In the genomic region with DNA sequence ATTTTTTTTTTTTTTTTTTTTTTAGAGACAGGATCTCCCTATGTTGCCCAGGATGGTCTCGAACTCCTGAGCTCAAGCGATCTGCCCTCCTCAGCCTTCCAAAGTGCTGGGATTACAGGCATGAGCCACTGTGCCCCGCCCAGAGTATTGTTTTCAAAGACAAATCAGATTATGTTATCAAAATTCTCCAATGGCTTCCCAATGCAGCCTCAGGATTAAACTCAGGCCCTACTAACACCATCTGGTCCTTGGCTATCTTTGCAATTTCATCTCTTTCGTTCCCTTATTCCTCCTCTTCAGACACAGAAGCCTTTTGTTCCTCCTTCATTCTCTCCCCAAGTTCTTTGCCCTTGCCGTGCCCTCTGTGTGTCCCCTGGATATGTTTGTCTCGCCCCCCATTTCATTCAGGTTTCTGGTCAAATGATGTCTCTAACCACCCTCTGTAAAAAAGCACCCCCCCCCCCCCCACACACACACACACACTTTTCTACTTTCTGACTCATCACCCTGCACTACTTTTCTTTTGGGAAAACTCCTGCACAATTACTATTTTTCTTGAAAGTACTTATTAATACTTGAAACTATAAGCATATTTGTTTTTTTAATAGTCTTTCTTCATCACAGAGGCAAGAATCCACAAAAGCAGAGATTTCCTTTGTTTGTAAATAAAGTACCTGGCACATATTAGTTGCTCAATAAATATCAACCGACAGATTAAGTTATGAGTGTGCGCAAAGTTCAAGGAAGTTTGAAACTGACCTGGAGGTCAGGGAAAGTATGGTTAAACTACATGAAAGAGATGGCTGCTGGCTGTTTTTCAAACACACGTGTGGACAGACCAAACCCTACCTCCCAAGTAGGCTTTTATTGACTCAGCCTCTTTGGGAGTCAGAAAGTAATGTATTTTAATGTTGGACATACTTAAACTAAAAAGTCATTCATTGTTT, we compare ENCODE assay signal across 2 cellular contexts.
TF ChIP-seq lines count a peak whose summit lies in the region.

No MANE protein-coding gene starts in this region.

TF ChIP-seq in HepG2, 621 proteins besides CTCF, POLR2A, EP300 and RAD21 (continued from another document and continues in another):
- TF ChIP-seq ZNF644 (CRISPR knock-in tag; IDR thresholded peaks at IDR 0.05; ENCODE audit: low read depth) (0 out of 2 replicates have a peak, but pooled peaks have one; percentile 25), SOX6 (IDR thresholded peaks at IDR 0.05) (no peak), SOX6 (CRISPR knock-in tag; IDR thresholded peaks at IDR 0.05) (peak; percentile 69), FOXA3 (CRISPR knock-in tag; IDR thresholded peaks at IDR 0.05) (peak; percentile 65), ZNF101 (CRISPR knock-in tag; IDR thresholded peaks at IDR 0.05; ENCODE audit: borderline replicate concordance, low read depth) (no peak), MIXL1 (CRISPR knock-in tag; IDR thresholded peaks at IDR 0.05) (peak; percentile 47; the same call in 1 of the 2 replicates), FOXK1 (CRISPR knock-in tag; IDR thresholded peaks at IDR 0.05; ENCODE audit: borderline replicate concordance, low read depth) (peak; percentile 53; the same call in 1 of the 2 replicates), HHEX (CRISPR knock-in tag; IDR thresholded peaks at IDR 0.05) (no peak), ATF7-NPFF (CRISPR knock-in tag; IDR thresholded peaks at IDR 0.05; ENCODE audit: low read depth) (no peak), CC2D1A (CRISPR knock-in tag; IDR thresholded peaks at IDR 0.05) (no peak), ZNF331 (CRISPR knock-in tag; IDR thresholded peaks at IDR 0.05) (peak; percentile 30; the same call in 1 of the 2 replicates), ARNTL (CRISPR knock-in tag; IDR thresholded peaks at IDR 0.05) (peak; percentile 72; the same call in 1 of the 2 replicates)
- TF ChIP-seq, protein P1, sequence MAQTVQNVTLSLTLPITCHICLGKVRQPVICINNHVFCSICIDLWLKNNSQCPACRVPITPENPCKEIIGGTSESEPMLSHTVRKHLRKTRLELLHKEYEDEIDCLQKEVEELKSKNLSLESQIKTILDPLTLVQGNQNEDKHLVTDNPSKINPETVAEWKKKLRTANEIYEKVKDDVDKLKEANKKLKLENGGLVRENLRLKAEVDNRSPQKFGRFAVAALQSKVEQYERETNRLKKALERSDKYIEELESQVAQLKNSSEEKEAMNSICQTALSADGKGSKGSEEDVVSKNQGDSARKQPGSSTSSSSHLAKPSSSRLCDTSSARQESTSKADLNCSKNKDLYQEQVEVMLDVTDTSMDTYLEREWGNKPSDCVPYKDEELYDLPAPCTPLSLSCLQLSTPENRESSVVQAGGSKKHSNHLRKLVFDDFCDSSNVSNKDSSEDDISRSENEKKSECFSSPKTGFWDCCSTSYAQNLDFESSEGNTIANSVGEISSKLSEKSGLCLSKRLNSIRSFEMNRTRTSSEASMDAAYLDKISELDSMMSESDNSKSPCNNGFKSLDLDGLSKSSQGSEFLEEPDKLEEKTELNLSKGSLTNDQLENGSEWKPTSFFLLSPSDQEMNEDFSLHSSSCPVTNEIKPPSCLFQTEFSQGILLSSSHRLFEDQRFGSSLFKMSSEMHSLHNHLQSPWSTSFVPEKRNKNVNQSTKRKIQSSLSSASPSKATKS (CRISPR knock-in tag; IDR thresholded peaks at IDR 0.05): no peak
- TF ChIP-seq, protein P2, sequence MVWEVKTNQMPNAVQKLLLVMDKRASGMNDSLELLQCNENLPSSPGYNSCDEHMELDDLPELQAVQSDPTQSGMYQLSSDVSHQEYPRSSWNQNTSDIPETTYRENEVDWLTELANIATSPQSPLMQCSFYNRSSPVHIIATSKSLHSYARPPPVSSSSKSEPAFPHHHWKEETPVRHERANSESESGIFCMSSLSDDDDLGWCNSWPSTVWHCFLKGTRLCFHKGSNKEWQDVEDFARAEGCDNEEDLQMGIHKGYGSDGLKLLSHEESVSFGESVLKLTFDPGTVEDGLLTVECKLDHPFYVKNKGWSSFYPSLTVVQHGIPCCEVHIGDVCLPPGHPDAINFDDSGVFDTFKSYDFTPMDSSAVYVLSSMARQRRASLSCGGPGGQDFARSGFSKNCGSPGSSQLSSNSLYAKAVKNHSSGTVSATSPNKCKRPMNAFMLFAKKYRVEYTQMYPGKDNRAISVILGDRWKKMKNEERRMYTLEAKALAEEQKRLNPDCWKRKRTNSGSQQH (CRISPR knock-in tag; IDR thresholded peaks at IDR 0.05; ENCODE audit: low read depth): no peak
- TF ChIP-seq, protein P3, sequence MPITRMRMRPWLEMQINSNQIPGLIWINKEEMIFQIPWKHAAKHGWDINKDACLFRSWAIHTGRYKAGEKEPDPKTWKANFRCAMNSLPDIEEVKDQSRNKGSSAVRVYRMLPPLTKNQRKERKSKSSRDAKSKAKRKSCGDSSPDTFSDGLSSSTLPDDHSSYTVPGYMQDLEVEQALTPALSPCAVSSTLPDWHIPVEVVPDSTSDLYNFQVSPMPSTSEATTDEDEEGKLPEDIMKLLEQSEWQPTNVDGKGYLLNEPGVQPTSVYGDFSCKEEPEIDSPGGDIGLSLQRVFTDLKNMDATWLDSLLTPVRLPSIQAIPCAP (CRISPR knock-in tag; IDR thresholded peaks at IDR 0.05; ENCODE audit: low read depth): no peak
- TF ChIP-seq, protein P4, sequence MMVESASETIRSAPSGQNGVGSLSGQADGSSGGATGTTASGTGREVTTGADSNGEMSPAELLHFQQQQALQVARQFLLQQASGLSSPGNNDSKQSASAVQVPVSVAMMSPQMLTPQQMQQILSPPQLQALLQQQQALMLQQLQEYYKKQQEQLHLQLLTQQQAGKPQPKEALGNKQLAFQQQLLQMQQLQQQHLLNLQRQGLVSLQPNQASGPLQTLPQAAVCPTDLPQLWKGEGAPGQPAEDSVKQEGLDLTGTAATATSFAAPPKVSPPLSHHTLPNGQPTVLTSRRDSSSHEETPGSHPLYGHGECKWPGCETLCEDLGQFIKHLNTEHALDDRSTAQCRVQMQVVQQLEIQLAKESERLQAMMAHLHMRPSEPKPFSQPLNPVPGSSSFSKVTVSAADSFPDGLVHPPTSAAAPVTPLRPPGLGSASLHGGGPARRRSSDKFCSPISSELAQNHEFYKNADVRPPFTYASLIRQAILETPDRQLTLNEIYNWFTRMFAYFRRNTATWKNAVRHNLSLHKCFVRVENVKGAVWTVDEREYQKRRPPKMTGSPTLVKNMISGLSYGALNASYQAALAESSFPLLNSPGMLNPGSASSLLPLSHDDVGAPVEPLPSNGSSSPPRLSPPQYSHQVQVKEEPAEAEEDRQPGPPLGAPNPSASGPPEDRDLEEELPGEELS (CRISPR knock-in tag; IDR thresholded peaks at IDR 0.05): peak; percentile 30; the same call in 1 of the 2 replicates
- TF ChIP-seq, protein P5, sequence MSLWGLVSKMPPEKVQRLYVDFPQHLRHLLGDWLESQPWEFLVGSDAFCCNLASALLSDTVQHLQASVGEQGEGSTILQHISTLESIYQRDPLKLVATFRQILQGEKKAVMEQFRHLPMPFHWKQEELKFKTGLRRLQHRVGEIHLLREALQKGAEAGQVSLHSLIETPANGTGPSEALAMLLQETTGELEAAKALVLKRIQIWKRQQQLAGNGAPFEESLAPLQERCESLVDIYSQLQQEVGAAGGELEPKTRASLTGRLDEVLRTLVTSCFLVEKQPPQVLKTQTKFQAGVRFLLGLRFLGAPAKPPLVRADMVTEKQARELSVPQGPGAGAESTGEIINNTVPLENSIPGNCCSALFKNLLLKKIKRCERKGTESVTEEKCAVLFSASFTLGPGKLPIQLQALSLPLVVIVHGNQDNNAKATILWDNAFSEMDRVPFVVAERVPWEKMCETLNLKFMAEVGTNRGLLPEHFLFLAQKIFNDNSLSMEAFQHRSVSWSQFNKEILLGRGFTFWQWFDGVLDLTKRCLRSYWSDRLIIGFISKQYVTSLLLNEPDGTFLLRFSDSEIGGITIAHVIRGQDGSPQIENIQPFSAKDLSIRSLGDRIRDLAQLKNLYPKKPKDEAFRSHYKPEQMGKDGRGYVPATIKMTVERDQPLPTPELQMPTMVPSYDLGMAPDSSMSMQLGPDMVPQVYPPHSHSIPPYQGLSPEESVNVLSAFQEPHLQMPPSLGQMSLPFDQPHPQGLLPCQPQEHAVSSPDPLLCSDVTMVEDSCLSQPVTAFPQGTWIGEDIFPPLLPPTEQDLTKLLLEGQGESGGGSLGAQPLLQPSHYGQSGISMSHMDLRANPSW (CRISPR knock-in tag; IDR thresholded peaks at IDR 0.05; ENCODE audit: borderline replicate concordance): no peak

TF ChIP-seq in K562, 482 proteins besides CTCF, POLR2A, EP300 and RAD21 (continued from another document and continues in another):
- TF ChIP-seq PHB2 (IDR thresholded peaks at IDR 0.05; ENCODE audit: low read depth): no peak
- TF ChIP-seq MBD2 (IDR thresholded peaks at IDR 0.05; ENCODE audit: borderline replicate concordance, low read depth): no peak
- TF ChIP-seq, protein P6, sequence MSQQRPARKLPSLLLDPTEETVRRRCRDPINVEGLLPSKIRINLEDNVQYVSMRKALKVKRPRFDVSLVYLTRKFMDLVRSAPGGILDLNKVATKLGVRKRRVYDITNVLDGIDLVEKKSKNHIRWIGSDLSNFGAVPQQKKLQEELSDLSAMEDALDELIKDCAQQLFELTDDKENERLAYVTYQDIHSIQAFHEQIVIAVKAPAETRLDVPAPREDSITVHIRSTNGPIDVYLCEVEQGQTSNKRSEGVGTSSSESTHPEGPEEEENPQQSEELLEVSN (IDR thresholded peaks at IDR 0.05; ENCODE audit: borderline replicate concordance in 1 of 2, extremely low read depth in 1 of 2, insufficient read depth in 1 of 2, insufficient read length in 1 of 2, low read depth in 1 of 2, low read length in 1 of 2, poor library complexity in 1 of 2, severe bottlenecking in 1 of 2): no peak
- TF ChIP-seq EHMT2 (IDR thresholded peaks at IDR 0.05): 0 out of 2 replicates have a peak, but pooled peaks have one; percentile 27
- 0 out of 2 replicates have a peak, but pooled peaks have one; percentile 29 for TF ChIP-seq TCF3 (CRISPR knock-in tag; IDR thresholded peaks at IDR 0.05)
- no peak for TF ChIP-seq HSF4 (CRISPR knock-in tag; IDR thresholded peaks at IDR 0.05; ENCODE audit: borderline replicate concordance)
- no peak for TF ChIP-seq POLR2AphosphoS5 (IDR thresholded peaks at IDR 0.05; ENCODE audit: control insufficient read depth, insufficient read depth, low read depth, low read length)
- TF ChIP-seq SRSF3 (IDR thresholded peaks at IDR 0.05; ENCODE audit: insufficient read depth, low read length): no peak
- TF ChIP-seq, protein P7, sequence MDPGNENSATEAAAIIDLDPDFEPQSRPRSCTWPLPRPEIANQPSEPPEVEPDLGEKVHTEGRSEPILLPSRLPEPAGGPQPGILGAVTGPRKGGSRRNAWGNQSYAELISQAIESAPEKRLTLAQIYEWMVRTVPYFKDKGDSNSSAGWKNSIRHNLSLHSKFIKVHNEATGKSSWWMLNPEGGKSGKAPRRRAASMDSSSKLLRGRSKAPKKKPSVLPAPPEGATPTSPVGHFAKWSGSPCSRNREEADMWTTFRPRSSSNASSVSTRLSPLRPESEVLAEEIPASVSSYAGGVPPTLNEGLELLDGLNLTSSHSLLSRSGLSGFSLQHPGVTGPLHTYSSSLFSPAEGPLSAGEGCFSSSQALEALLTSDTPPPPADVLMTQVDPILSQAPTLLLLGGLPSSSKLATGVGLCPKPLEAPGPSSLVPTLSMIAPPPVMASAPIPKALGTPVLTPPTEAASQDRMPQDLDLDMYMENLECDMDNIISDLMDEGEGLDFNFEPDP (CRISPR knock-in tag; IDR thresholded peaks at IDR 0.05): no peak
- TF ChIP-seq, protein P8, sequence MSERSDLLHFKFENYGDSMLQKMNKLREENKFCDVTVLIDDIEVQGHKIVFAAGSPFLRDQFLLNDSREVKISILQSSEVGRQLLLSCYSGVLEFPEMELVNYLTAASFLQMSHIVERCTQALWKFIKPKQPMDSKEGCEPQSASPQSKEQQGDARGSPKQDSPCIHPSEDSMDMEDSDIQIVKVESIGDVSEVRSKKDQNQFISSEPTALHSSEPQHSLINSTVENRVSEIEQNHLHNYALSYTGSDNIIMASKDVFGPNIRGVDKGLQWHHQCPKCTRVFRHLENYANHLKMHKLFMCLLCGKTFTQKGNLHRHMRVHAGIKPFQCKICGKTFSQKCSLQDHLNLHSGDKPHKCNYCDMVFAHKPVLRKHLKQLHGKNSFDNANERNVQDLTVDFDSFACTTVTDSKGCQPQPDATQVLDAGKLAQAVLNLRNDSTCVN (CRISPR knock-in tag; IDR thresholded peaks at IDR 0.05): no peak
- TF ChIP-seq TBP (optimal IDR thresholded peaks at IDR 0.05; ENCODE audit: low read depth, low read length): no peak
- TF ChIP-seq SMAD4 (CRISPR knock-in tag; conservative IDR thresholded peaks at IDR 0.05): no peak
- TF ChIP-seq, protein P9, sequence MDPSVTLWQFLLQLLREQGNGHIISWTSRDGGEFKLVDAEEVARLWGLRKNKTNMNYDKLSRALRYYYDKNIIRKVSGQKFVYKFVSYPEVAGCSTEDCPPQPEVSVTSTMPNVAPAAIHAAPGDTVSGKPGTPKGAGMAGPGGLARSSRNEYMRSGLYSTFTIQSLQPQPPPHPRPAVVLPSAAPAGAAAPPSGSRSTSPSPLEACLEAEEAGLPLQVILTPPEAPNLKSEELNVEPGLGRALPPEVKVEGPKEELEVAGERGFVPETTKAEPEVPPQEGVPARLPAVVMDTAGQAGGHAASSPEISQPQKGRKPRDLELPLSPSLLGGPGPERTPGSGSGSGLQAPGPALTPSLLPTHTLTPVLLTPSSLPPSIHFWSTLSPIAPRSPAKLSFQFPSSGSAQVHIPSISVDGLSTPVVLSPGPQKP (CRISPR knock-in tag; IDR thresholded peaks at IDR 0.05): no peak
- TF ChIP-seq ZFPM2 (CRISPR knock-in tag; IDR thresholded peaks at IDR 0.05): no peak
- TF ChIP-seq, protein P10, sequence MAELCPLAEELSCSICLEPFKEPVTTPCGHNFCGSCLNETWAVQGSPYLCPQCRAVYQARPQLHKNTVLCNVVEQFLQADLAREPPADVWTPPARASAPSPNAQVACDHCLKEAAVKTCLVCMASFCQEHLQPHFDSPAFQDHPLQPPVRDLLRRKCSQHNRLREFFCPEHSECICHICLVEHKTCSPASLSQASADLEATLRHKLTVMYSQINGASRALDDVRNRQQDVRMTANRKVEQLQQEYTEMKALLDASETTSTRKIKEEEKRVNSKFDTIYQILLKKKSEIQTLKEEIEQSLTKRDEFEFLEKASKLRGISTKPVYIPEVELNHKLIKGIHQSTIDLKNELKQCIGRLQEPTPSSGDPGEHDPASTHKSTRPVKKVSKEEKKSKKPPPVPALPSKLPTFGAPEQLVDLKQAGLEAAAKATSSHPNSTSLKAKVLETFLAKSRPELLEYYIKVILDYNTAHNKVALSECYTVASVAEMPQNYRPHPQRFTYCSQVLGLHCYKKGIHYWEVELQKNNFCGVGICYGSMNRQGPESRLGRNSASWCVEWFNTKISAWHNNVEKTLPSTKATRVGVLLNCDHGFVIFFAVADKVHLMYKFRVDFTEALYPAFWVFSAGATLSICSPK (IDR thresholded peaks at IDR 0.05; ENCODE audit: borderline replicate concordance): no peak
- no peak for TF ChIP-seq RFX7 (CRISPR knock-in tag; IDR thresholded peaks at IDR 0.05)
- TF ChIP-seq ZNF184 (CRISPR knock-in tag; IDR thresholded peaks at IDR 0.05): no peak
- TF ChIP-seq PHTF2 (CRISPR knock-in tag; IDR thresholded peaks at IDR 0.05): no peak
- TF ChIP-seq, protein P11, sequence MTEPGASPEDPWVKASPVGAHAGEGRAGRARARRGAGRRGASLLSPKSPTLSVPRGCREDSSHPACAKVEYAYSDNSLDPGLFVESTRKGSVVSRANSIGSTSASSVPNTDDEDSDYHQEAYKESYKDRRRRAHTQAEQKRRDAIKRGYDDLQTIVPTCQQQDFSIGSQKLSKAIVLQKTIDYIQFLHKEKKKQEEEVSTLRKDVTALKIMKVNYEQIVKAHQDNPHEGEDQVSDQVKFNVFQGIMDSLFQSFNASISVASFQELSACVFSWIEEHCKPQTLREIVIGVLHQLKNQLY (CRISPR knock-in tag; conservative IDR thresholded peaks at IDR 0.05): no peak
- TF ChIP-seq TFAM (CRISPR knock-in tag; conservative IDR thresholded peaks at IDR 0.05): no peak
- TF ChIP-seq KHSRP (IDR thresholded peaks at IDR 0.05): no peak
- TF ChIP-seq, protein P12, sequence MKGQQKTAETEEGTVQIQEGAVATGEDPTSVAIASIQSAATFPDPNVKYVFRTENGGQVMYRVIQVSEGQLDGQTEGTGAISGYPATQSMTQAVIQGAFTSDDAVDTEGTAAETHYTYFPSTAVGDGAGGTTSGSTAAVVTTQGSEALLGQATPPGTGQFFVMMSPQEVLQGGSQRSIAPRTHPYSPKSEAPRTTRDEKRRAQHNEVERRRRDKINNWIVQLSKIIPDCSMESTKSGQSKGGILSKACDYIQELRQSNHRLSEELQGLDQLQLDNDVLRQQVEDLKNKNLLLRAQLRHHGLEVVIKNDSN (CRISPR knock-in tag; IDR thresholded peaks at IDR 0.05): no peak
